In the genomic region with DNA sequence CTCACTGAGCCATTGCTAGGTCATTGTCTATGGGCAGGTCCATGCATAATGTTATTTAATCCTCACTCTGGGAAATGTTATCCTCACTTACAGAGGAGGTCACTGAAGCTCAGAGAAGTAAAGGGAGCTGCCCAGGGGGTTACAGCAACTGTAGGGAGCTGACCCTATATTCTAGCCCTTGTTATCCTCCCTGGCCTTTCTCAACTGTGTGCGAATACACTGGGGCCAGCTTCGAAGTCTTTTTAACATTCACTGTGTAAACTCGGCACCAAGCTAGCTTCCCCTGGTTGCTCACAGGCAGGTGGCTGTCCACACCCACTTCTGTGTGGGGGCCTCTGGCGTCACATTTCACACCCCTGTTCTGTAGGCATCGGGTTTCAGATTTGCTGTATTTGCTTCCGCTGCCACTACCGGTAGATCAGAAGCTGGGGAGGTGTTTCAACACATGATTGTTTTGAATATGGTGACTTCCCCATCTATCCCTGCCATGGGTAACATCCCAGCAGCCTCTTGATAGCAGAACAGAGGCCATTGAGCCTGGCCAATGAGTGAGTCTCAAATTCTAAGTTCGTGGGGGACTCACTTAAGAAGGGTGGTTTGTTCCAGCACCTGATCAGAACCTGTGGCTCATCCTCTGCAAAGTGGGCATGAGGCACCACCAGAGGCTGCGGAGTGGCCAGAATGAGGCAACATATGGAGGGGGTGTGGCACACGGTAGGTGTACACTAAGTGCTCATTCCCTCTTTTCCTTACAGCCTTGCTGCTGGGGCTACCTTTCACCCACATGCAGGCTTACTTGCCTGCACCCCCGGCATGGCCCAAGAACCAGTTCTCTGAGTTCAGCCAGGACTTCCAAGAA, we compare ENCODE assay signal across 8 cellular contexts.
A peak's percentile ranks its signal among the peaks of the same experiment; 100 is the strongest.
DNase-seq lines count a peak whose midpoint lies in the region; ATAC-seq and TF ChIP-seq lines count a peak whose summit lies in the region.

No MANE protein-coding gene starts in this region.

- intact Hi-C loops in activated CD4-positive, alpha-beta T cell treated with anti-CD3 and anti-CD28 coated beads for 36 hours (cut with DNase I, micrococcal nuclease) = loop anchor here (1.0 to 10.0 kb wide), 16 partner anchors 9 to 1423 kb away; a partner anchor contains a TSS

- peak; percentile 40 for ATAC-seq in GM21526 (IDR thresholded peaks at IDR 0.05; ENCODE audit: low FRiP score, unreplicated experiment)
- ATAC-seq in activated CD4-positive, alpha-beta T cell treated with anti-CD3 and anti-CD28 coated beads for 36 hours = peak; percentile 62

- H2AFZ ChIP-seq in Karpas-422 (ENCODE audit: low read length) = peak overlapping the region; percentile 10; the same call in 1 of the 2 replicates

- H3K27me3 Mint-ChIP-seq in activated CD4-positive, alpha-beta T cell treated with anti-CD3 and anti-CD28 coated beads for 36 hours = no peaks in the 10 kb centered on the region

- peaks cover 2% of the 10 kb centered on the region; the same call in 1 of the 2 replicates for H3K36me3 ChIP-seq in GM06990 (ENCODE audit: control insufficient read depth, insufficient read depth, low read length)
- H3K36me3 ChIP-seq in Karpas-422 (ENCODE audit: insufficient read depth, low read length) = no peaks in the 10 kb centered on the region

- POLR2A ChIA-PET in activated CD4-positive, alpha-beta T cell treated with anti-CD3 and anti-CD28 coated beads for 36 hours (lab: Charles Lee) = interaction anchor here (0.6 to 1.9 kb wide), 3 partner anchors 16 to 80 kb away, joined by 3 to 6 read pairs (median 3); no protein-coding TSS in a partner anchor

- H3K27ac Mint-ChIP-seq in activated CD4-positive, alpha-beta T cell treated with anti-CD3 and anti-CD28 coated beads for 36 hours = peak overlapping the region; percentile 98

- no peaks in the 10 kb centered on the region for H3K9me3 Mint-ChIP-seq in activated CD4-positive, alpha-beta T cell treated with anti-CD3 and anti-CD28 coated beads for 36 hours (ENCODE audit: low read depth)

- H3K4me2 ChIP-seq in Karpas-422 (ENCODE audit: low read depth, low read length, poor library complexity, severe bottlenecking) = peak overlapping the region; percentile 57

- H3K9me3 ChIP-seq in Karpas-422 (ENCODE audit: low read length) = no peaks in the 10 kb centered on the region

- H4K20me1 ChIP-seq in Karpas-422 (ENCODE audit: insufficient read depth, low read depth, low read length) = peaks cover 9% of the 10 kb centered on the region

- peak; percentile 11 for TF ChIP-seq CTCF in GM06990 (IDR thresholded peaks at IDR 0.05; ENCODE audit: insufficient read depth, low read length, poor library complexity, severe bottlenecking)

- H3K4me1 Mint-ChIP-seq in activated CD4-positive, alpha-beta T cell treated with anti-CD3 and anti-CD28 coated beads for 36 hours = peaks cover 85% of the 10 kb centered on the region

- peak; percentile 72 for DNase-seq in GM06990 (ENCODE audit: extremely low read depth, insufficient read length)
- DNase-seq in Karpas-422 = peak; percentile 95
- DNase-seq in activated CD4-positive, alpha-beta T cell treated with anti-CD3 and anti-CD28 coated beads for 36 hours = peak; percentile 94
- peak; percentile 57 for DNase-seq in effector CD8-positive, alpha-beta T cell (lab: John Stamatoyannopoulos, UW)
- DNase-seq in stimulated activated CD4-positive, alpha-beta T cell treated with anti-CD3 and anti-CD28 coated beads, Interleukin-1b, Interleukin-23, amount 100 ng/mL, for 48 hours = peak; percentile 92
- DNase-seq in HT-29 (ENCODE audit: low spot score) = no peak
- no peak for DNase-seq in SK-N-DZ (ENCODE audit: low spot score)

- CTCF ChIA-PET in activated CD4-positive, alpha-beta T cell treated with anti-CD3 and anti-CD28 coated beads for 36 hours (lab: Charles Lee) = interaction anchor here (0.9 to 3.9 kb wide), 5 partner anchors 11 to 42 kb away, joined by 4 to 28 read pairs (median 5); no protein-coding TSS in a partner anchor

- no peaks in the 10 kb centered on the region for H3K9me2 ChIP-seq in Karpas-422 (replicated peaks; ENCODE audit: insufficient read depth, low read length)

- peaks cover 24% of the 10 kb centered on the region for H3K36me3 Mint-ChIP-seq in activated CD4-positive, alpha-beta T cell treated with anti-CD3 and anti-CD28 coated beads for 36 hours (ENCODE audit: low read depth)

- peak overlapping the region; percentile 72 for H3K4me3 Mint-ChIP-seq in activated CD4-positive, alpha-beta T cell treated with anti-CD3 and anti-CD28 coated beads for 36 hours

- H3K9ac ChIP-seq in Karpas-422 (ENCODE audit: low read length) = peak overlapping the region; percentile 28

- H3K27me3 ChIP-seq in GM06990 (replicated peaks; ENCODE audit: control insufficient read depth, insufficient read depth, low read length) (no peaks in the 10 kb centered on the region), Karpas-422 (ENCODE audit: low read length) (no peaks in the 10 kb centered on the region)

- H3K4me1 ChIP-seq in Karpas-422 (ENCODE audit: low read length) = peaks cover 56% of the 10 kb centered on the region

- peak overlapping the region; percentile 64 for H3K27ac ChIP-seq in Karpas-422 (ENCODE audit: low read length)

- H3K79me2 ChIP-seq in Karpas-422 (ENCODE audit: low read length) = no peaks in the 10 kb centered on the region

- H3K4me3 ChIP-seq in GM06990 (replicated peaks; ENCODE audit: low read depth, low read length) (peak overlapping the region; percentile 19), Karpas-422 (ENCODE audit: low read length) (no peak overlapping the region)

Comparison
In these comparisons a context has a peak if more than half of its experiments do, and no peak if none do; other contexts are left out.
1. DNase-seq: peak in GM06990 (single experiment), Karpas-422 (single experiment), activated CD4-positive, alpha-beta T cell treated with anti-CD3 and anti-CD28 coated beads for 36 hours (single experiment), effector CD8-positive, alpha-beta T cell (single experiment) and stimulated activated CD4-positive, alpha-beta T cell treated with anti-CD3 and anti-CD28 coated beads, Interleukin-1b, Interleukin-23, amount 100 ng/mL, for 48 hours (single experiment); none in HT-29 (single experiment) and SK-N-DZ (single experiment).